ENCODE assay signal across 26 cellular contexts in genomic region chr9:129118799-129119198, GRCh38.
"Had no signal": no experiment of that assay in that cellular context is flagged by ENCODE, and none has a peak within 500 bp of the region (broad histone marks: within the 10 kb centered on the region; RNA-seq: fewer than 3 reads in every experiment).

No MANE protein-coding gene starts in this region.

- H3K27ac ChIP-seq: epithelial cell of prostate, pancreas, right lobe of liver, thoracic aorta, tibial nerve, upper lobe of left lung had no signal

- FAIRE-seq: keratinocyte, pancreas, small intestine, urothelium cell line had no signal

- H3K4me3 Mint-ChIP-seq: memory B cell; natural killer cell; stimulated activated naive B cell treated with anti-CD40 and anti-IgM and Interleukin-4, amounts not matched to agents 10 μg/mL and 1 μg/mL and 100 μg/mL, for 72 hours; stimulated activated naive CD8-positive, alpha-beta T cell treated with anti-CD3 and anti-CD28 coated beads, Interleukin-15, Interleukin-2, amounts not matched to agents 100 ng/mL and 50 ng/mL, for 24 hours had no signal

- H3K27me3 Mint-ChIP-seq: memory B cell; stimulated activated naive B cell treated with anti-CD40 and anti-IgM and Interleukin-4, amounts not matched to agents 10 μg/mL and 1 μg/mL and 100 μg/mL, for 72 hours; stimulated activated naive CD8-positive, alpha-beta T cell treated with anti-CD3 and anti-CD28 coated beads, Interleukin-15, Interleukin-2, amounts not matched to agents 100 ng/mL and 50 ng/mL, for 24 hours had no signal

- DNase-seq: cortex of kidney; dorsolateral prefrontal cortex; effector CD4-positive, alpha-beta T cell; foreskin fibroblast; gastrocnemius medialis; head of caudate nucleus; natural killer cell; occipital lobe; pancreas; retina; right lobe of liver; small intestine; stimulated activated CD4-positive, alpha-beta T cell treated with anti-CD3 and anti-CD28 coated beads, Interleukin-15, amount 100 ng/mL, for 24 hours; stimulated activated CD4-positive, alpha-beta T cell treated with anti-CD3 and anti-CD28 coated beads, Interleukin-2, amount 100 ng/mL, for 48 hours; stimulated activated naive B cell treated with anti-CD40 and anti-IgM and Interleukin-4, amounts not matched to agents 10 μg/mL and 1 μg/mL and 100 μg/mL, for 72 hours; upper lobe of left lung had no signal

- H3K4me3 ChIP-seq: dorsolateral prefrontal cortex, gastrocnemius medialis, lung, pancreas, right lobe of liver, thoracic aorta, tibial nerve, upper lobe of left lung had no signal

- H3K27me3 ChIP-seq: dorsolateral prefrontal cortex, gastrocnemius medialis, pancreas, right lobe of liver, tibial nerve, upper lobe of left lung had no signal

- ATAC-seq: esophagus mucosa; gastrocnemius medialis; left lobe of liver; natural killer cell; pancreas; right lobe of liver; stimulated activated naive B cell treated with anti-CD40 and anti-IgM and Interleukin-4, amounts not matched to agents 10 μg/mL and 1 μg/mL and 100 μg/mL, for 72 hours had no signal

- H3K36me3 Mint-ChIP-seq: natural killer cell had no signal

- H3K9me3 Mint-ChIP-seq: memory B cell; natural killer cell; stimulated activated naive B cell treated with anti-CD40 and anti-IgM and Interleukin-4, amounts not matched to agents 10 μg/mL and 1 μg/mL and 100 μg/mL, for 72 hours; stimulated activated naive CD8-positive, alpha-beta T cell treated with anti-CD3 and anti-CD28 coated beads, Interleukin-15, Interleukin-2, amounts not matched to agents 100 ng/mL and 50 ng/mL, for 24 hours had no signal

- H3K9me3 ChIP-seq: gastrocnemius medialis, pancreas, right lobe of liver, thoracic aorta, tibial nerve, upper lobe of left lung had no signal
